In the genomic region with DNA sequence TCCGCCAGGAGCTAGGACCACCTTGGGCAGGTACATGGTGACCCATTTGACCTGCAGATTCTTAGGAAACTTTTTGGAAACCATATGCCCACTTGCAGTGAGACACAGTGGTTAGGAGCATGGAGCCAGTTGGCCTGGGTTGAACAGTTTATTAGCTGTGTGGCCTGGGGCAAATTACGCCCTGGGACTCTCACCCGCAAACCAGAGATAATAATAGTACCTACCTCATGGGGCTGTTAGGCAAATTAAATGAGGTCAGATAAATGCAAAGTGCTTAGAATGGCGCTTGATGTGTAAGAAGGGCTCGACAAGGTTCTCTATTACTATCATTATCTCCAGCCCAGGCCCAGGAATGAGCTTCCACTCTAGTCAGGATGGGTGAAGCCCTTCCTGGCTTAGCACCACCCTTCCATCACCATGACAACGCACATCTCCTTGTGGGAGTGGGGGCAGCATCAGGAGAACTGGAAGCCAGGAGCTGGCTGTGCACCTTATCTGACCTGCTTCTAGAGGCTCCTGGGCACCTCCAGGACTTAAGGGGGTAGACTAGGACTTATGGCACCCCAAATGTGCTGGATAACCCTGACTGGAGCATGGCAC, we compare ENCODE assay signal across 1 cellular context.
TF ChIP-seq lines count a peak whose summit lies in the region.

No MANE protein-coding gene starts in this region.

TF ChIP-seq in H1, 55 proteins besides CTCF, POLR2A, EP300 and RAD21:
- TF ChIP-seq CBX5 (IDR thresholded peaks at IDR 0.05; ENCODE audit: low read depth, low read length) (no peak), JUN (IDR thresholded peaks at IDR 0.05; ENCODE audit: low read depth, low read length) (no peak), YY1 (IDR thresholded peaks at IDR 0.05; ENCODE audit: low read depth, low read length) (no peak), SUZ12 (IDR thresholded peaks at IDR 0.05; ENCODE audit: low read length) (no peak), PHF8 (conservative IDR thresholded peaks at IDR 0.05; ENCODE audit: low read depth, low read length) (no peak), HDAC6 (IDR thresholded peaks at IDR 0.05; ENCODE audit: low read depth, low read length) (no peak)
- TF ChIP-seq, protein P1, sequence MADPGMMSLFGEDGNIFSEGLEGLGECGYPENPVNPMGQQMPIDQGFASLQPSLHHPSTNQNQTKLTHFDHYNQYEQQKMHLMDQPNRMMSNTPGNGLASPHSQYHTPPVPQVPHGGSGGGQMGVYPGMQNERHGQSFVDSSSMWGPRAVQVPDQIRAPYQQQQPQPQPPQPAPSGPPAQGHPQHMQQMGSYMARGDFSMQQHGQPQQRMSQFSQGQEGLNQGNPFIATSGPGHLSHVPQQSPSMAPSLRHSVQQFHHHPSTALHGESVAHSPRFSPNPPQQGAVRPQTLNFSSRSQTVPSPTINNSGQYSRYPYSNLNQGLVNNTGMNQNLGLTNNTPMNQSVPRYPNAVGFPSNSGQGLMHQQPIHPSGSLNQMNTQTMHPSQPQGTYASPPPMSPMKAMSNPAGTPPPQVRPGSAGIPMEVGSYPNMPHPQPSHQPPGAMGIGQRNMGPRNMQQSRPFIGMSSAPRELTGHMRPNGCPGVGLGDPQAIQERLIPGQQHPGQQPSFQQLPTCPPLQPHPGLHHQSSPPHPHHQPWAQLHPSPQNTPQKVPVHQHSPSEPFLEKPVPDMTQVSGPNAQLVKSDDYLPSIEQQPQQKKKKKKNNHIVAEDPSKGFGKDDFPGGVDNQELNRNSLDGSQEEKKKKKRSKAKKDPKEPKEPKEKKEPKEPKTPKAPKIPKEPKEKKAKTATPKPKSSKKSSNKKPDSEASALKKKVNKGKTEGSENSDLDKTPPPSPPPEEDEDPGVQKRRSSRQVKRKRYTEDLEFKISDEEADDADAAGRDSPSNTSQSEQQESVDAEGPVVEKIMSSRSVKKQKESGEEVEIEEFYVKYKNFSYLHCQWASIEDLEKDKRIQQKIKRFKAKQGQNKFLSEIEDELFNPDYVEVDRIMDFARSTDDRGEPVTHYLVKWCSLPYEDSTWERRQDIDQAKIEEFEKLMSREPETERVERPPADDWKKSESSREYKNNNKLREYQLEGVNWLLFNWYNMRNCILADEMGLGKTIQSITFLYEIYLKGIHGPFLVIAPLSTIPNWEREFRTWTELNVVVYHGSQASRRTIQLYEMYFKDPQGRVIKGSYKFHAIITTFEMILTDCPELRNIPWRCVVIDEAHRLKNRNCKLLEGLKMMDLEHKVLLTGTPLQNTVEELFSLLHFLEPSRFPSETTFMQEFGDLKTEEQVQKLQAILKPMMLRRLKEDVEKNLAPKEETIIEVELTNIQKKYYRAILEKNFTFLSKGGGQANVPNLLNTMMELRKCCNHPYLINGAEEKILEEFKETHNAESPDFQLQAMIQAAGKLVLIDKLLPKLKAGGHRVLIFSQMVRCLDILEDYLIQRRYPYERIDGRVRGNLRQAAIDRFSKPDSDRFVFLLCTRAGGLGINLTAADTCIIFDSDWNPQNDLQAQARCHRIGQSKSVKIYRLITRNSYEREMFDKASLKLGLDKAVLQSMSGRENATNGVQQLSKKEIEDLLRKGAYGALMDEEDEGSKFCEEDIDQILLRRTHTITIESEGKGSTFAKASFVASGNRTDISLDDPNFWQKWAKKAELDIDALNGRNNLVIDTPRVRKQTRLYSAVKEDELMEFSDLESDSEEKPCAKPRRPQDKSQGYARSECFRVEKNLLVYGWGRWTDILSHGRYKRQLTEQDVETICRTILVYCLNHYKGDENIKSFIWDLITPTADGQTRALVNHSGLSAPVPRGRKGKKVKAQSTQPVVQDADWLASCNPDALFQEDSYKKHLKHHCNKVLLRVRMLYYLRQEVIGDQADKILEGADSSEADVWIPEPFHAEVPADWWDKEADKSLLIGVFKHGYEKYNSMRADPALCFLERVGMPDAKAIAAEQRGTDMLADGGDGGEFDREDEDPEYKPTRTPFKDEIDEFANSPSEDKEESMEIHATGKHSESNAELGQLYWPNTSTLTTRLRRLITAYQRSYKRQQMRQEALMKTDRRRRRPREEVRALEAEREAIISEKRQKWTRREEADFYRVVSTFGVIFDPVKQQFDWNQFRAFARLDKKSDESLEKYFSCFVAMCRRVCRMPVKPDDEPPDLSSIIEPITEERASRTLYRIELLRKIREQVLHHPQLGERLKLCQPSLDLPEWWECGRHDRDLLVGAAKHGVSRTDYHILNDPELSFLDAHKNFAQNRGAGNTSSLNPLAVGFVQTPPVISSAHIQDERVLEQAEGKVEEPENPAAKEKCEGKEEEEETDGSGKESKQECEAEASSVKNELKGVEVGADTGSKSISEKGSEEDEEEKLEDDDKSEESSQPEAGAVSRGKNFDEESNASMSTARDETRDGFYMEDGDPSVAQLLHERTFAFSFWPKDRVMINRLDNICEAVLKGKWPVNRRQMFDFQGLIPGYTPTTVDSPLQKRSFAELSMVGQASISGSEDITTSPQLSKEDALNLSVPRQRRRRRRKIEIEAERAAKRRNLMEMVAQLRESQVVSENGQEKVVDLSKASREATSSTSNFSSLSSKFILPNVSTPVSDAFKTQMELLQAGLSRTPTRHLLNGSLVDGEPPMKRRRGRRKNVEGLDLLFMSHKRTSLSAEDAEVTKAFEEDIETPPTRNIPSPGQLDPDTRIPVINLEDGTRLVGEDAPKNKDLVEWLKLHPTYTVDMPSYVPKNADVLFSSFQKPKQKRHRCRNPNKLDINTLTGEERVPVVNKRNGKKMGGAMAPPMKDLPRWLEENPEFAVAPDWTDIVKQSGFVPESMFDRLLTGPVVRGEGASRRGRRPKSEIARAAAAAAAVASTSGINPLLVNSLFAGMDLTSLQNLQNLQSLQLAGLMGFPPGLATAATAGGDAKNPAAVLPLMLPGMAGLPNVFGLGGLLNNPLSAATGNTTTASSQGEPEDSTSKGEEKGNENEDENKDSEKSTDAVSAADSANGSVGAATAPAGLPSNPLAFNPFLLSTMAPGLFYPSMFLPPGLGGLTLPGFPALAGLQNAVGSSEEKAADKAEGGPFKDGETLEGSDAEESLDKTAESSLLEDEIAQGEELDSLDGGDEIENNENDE (IDR thresholded peaks at IDR 0.05; ENCODE audit: insufficient replicate concordance, low read length) = no peak
